ENCODE assay signal across 10 cellular contexts in the genomic region with DNA sequence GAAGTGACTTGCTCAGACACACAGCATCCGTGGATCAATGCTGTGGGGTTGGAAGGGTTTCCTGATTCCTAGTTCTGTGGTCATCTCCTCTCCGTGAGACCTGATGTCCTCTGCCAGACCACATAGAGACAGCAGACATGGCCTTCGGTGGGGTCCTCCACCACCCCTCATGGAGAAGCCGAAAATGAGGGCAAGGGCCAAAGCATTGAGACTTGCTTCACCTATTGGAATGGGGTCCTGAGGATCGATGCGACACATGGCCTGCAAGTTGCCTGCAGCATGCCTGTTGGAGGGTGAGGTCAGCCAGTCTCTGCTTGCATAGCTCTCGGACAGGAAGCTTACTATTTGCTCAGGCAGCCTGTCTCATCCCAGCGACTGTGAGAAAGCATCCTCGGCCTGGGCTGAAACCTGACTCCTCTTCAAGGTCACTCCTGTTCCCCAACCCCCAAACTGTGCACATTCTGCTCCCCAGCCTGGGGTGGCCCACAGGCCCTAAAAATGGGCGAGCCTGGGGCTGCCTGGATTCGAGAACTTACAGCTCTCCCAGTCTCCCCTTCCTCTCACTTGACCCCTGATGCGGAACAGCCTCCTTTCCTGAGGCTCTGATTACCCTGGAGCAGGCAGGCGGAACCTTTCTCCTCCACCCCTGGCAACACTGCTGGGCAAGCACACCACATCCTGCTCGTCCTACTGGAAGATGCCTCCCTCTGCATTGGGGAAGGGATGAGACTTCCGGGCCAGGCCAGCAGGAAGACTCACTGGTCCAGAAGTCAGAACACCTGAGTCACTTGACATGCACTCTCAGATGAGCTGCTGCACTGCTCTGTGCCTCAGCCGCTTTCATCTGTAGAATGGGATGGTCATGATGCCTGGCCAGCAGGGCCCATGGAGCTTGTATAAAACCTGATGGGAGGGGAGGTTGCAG.
DNase-seq lines count a peak whose midpoint lies in the region; ATAC-seq, FAIRE-seq and TF ChIP-seq lines count a peak whose summit lies in the region.
"Had no signal": no experiment of that assay in that cellular context is flagged by ENCODE, and none has a peak within 500 bp of the region (broad histone marks: within the 10 kb centered on the region; RNA-seq: fewer than 3 reads in every experiment).

No MANE protein-coding gene starts in this region.

- FAIRE-seq in urothelium cell line (lab: Jason Lieb, UNC), result peak; percentile 50
- FAIRE-seq: islet of Langerhans had no signal

- no peak overlapping the region for H3K4me3 ChIP-seq in fibroblast of pulmonary artery (replicated peaks; ENCODE audit: low read depth, low read length)

- ATAC-seq in HG03280 (IDR thresholded peaks at IDR 0.05; ENCODE audit: unreplicated experiment) (no peak), HG03520 (IDR thresholded peaks at IDR 0.05; ENCODE audit: unreplicated experiment) (no peak)

- TF ChIP-seq CTCF in fibroblast of pulmonary artery (IDR thresholded peaks at IDR 0.05; ENCODE audit: low read length, missing control alignments), result no peak

- peak; percentile 59 for DNase-seq in activated effector memory CD4-positive, alpha-beta T cell treated with anti-CD3 and anti-CD28 coated beads, Interleukin-2, amount 50 U/mL, for 16 hours
- DNase-seq in activated effector memory CD4-positive, alpha-beta T cell treated with Interleukin-2 at 50 U/mL for 16 hours, result no peak
- DNase-seq in RKO (ENCODE audit: low spot score), result peak; percentile 54
- DNase-seq in fibroblast of pulmonary artery (ENCODE audit: low read depth), result peak; percentile 31
- DNase-seq in urothelium cell line (ENCODE audit: low spot score), result peak; percentile 46
- no peak for DNase-seq in COR-L47 (lab: John Stamatoyannopoulos, UW)
- DNase-seq: CD4-positive, alpha-beta T cell had no signal

Comparison
In these comparisons a context has a peak if more than half of its experiments do, and no peak if none do; other contexts are left out.
1. DNase-seq: peak in activated effector memory CD4-positive, alpha-beta T cell treated with anti-CD3 and anti-CD28 coated beads, Interleukin-2, amount 50 U/mL, for 16 hours (single experiment), RKO (single experiment), fibroblast of pulmonary artery (single experiment) and urothelium cell line (single experiment); none in activated effector memory CD4-positive, alpha-beta T cell treated with Interleukin-2 at 50 U/mL for 16 hours (single experiment) and COR-L47 (single experiment).